ENCODE assay signal across 1 cellular context in the genomic region with DNA sequence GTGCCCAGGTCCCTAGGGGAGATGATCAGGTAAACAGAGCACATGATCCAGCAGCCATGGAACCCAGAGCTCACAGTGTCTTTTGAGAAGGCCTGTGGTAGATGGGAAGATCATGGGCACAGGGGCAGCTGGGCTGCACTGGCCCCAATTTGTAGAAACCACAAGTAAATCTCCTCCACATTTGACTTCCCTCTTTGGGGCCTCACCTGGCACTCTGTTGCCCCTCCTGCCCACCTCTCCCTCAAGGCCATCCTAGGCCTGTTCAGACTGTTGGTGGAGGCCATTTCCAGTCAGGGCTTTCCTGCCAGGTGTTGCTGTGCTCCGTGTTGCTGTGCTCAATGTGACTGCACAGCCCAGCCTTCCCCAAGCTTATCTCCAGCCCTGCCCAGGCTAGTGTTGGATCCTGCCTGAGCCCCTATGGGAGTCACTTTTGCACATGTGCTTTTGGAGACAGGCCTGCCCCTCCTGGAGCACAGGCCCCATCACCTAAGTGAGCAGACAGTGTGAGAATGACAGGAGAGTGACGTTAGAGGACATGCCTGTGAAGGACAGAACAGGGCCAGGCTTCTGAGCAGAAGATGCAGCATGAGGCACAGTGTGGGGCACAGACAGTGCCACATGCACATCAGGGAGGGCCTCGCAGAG.
TF ChIP-seq lines count a peak whose summit lies in the region.

No MANE protein-coding gene starts in this region.

TF ChIP-seq in GM23338, 12 proteins besides CTCF, POLR2A, EP300 and RAD21:
- TF ChIP-seq ZNF462 (CRISPR knock-in tag; IDR thresholded peaks at IDR 0.05) (no peak), ZNF331 (CRISPR knock-in tag; IDR thresholded peaks at IDR 0.05; ENCODE audit: low read depth) (no peak), JUNB (IDR thresholded peaks at IDR 0.05; ENCODE audit: unreplicated experiment) (no peak), EZH2 (IDR thresholded peaks at IDR 0.05; ENCODE audit: low read depth, unreplicated experiment) (no peak), POLR2AphosphoS5 (IDR thresholded peaks at IDR 0.05; ENCODE audit: low read depth) (no peak), STAT1 (IDR thresholded peaks at IDR 0.05; ENCODE audit: unreplicated experiment) (no peak), NANOG (IDR thresholded peaks at IDR 0.05; ENCODE audit: borderline replicate concordance) (no peak), EZH2phosphoT487 (IDR thresholded peaks at IDR 0.05; ENCODE audit: unreplicated experiment) (no peak), CREB1 (CRISPR knock-in tag; IDR thresholded peaks at IDR 0.05; ENCODE audit: low read depth) (no peak), ZNF114 (CRISPR knock-in tag; IDR thresholded peaks at IDR 0.05) (no peak)
- TF ChIP-seq, protein P1, sequence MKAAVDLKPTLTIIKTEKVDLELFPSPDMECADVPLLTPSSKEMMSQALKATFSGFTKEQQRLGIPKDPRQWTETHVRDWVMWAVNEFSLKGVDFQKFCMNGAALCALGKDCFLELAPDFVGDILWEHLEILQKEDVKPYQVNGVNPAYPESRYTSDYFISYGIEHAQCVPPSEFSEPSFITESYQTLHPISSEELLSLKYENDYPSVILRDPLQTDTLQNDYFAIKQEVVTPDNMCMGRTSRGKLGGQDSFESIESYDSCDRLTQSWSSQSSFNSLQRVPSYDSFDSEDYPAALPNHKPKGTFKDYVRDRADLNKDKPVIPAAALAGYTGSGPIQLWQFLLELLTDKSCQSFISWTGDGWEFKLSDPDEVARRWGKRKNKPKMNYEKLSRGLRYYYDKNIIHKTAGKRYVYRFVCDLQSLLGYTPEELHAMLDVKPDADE (IDR thresholded peaks at IDR 0.05): no peak
- TF ChIP-seq, protein P2, sequence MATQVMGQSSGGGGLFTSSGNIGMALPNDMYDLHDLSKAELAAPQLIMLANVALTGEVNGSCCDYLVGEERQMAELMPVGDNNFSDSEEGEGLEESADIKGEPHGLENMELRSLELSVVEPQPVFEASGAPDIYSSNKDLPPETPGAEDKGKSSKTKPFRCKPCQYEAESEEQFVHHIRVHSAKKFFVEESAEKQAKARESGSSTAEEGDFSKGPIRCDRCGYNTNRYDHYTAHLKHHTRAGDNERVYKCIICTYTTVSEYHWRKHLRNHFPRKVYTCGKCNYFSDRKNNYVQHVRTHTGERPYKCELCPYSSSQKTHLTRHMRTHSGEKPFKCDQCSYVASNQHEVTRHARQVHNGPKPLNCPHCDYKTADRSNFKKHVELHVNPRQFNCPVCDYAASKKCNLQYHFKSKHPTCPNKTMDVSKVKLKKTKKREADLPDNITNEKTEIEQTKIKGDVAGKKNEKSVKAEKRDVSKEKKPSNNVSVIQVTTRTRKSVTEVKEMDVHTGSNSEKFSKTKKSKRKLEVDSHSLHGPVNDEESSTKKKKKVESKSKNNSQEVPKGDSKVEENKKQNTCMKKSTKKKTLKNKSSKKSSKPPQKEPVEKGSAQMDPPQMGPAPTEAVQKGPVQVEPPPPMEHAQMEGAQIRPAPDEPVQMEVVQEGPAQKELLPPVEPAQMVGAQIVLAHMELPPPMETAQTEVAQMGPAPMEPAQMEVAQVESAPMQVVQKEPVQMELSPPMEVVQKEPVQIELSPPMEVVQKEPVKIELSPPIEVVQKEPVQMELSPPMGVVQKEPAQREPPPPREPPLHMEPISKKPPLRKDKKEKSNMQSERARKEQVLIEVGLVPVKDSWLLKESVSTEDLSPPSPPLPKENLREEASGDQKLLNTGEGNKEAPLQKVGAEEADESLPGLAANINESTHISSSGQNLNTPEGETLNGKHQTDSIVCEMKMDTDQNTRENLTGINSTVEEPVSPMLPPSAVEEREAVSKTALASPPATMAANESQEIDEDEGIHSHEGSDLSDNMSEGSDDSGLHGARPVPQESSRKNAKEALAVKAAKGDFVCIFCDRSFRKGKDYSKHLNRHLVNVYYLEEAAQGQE (IDR thresholded peaks at IDR 0.05; ENCODE audit: unreplicated experiment): no peak
